In the genomic region with DNA sequence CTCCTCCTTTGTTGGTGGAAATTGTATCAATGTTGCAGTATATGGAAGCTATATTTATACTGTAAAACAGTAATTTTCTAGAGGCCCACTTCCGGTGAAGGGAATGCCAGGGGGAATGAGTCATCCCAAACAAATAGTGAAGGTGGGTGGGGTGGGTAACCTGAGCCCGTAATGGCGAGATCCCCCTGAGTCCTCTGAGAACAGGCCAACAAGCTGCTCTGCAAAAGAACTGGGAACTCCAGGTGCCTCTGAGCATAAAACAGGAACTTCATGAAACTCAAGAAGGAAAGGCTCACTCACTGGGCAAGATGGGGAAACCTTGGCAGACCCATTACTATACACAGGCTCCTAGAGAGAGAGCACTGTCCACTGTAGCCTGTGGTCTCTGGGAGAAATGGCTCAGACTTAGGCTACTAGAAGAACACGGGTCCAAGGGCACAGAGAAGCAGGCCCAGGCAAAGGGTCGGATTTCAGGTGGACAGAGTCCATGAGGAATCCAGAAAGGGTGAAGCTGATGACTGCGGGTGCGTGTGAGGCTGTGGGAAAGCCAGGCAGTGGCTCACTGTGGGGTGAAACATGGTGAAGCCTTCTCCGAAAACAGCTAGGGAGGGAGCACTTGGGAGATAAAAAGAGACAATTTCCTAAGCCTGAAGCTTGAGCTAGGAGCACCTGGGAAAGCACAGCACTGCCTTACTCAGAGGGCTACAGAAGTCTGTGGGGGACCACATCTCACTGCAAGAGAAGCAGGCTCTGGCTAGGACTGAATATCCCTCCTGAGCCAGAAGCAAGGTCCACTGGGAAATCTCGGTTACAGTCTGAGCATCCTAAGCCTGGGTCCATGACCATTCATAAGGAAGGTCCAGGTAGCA, we compare ENCODE assay signal across 10 cellular contexts. TPM values are rescaled to one million over a fixed set of nuclear protein-coding genes. Genes with fewer than 3 reads are reported as not detected.
DNase-seq lines count a peak whose midpoint lies in the region; ATAC-seq, FAIRE-seq and TF ChIP-seq lines count a peak whose summit lies in the region.
"Had no signal": no experiment of that assay in that cellular context is flagged by ENCODE, and none has a peak within 500 bp of the region (broad histone marks: within the 10 kb centered on the region; RNA-seq: fewer than 3 reads in every experiment).

No MANE protein-coding gene starts in this region.

- TF ChIP-seq CTCF in heart right ventricle (IDR thresholded peaks at IDR 0.05): no peak
- TF ChIP-seq CTCF in Panc1 (IDR thresholded peaks at IDR 0.05): no peak
- no peak for TF ChIP-seq CTCF in fibroblast of villous mesenchyme (IDR thresholded peaks at IDR 0.05; ENCODE audit: insufficient read depth, low read depth, low read length)

- H3K9me3 ChIP-seq in heart right ventricle: no peaks in the 10 kb centered on the region
- H3K9me3 ChIP-seq in Panc1 (ENCODE audit: control insufficient read depth, insufficient read depth, low read depth, low read length): no peaks in the 10 kb centered on the region

- H3K4me1 ChIP-seq in heart right ventricle (peaks cover 0 to 57% (median 41%) of the 10 kb centered on the region in 9 donors), Panc1 (ENCODE audit: control insufficient read depth, insufficient read depth, low read length) (peaks cover 11% of the 10 kb centered on the region)

- ATAC-seq in heart right ventricle: no peak
- ATAC-seq in left cardiac atrium: no peak
- ATAC-seq in Panc1: peak; percentile 70
- ATAC-seq in activated CD4-positive, CD25-positive, alpha-beta regulatory T cell treated with anti-CD3 and anti-CD28 coated beads, Interleukin-2, amount 50 U/mL, for 24 hours: no peak

- peak overlapping the region in 8 of 10 donors; percentile 11 to 86 (median 70) for H3K27ac ChIP-seq in heart right ventricle
- H3K27ac ChIP-seq in Panc1 (ENCODE audit: low read length): peak overlapping the region; percentile 62; the same call in 1 of the 2 replicates

- in situ Hi-C loops in Panc1 (cut with HindIII; ENCODE audit: low pct_unique_long_range_greater_than_20kb, low sequenced_read_pairs): no loop called here

- peak; percentile 40 for FAIRE-seq in urothelium cell line (lab: Jason Lieb, UNC)

- no peaks in the 10 kb centered on the region for H3K27me3 ChIP-seq in heart right ventricle
- no peaks in the 10 kb centered on the region for H3K27me3 ChIP-seq in Panc1 (ENCODE audit: control insufficient read depth, insufficient read depth, low read length)

- no peak for DNase-seq in heart right ventricle
- no peak for DNase-seq in left cardiac atrium
- no peak for DNase-seq in Panc1 (ENCODE audit: low read depth, low spot score)
- peak; percentile 54 for DNase-seq in fibroblast of villous mesenchyme (ENCODE audit: low read depth)
- peak; percentile 89 for DNase-seq in urothelium cell line (ENCODE audit: low spot score)
- no peak for DNase-seq in occipital lobe (lab: John Stamatoyannopoulos, UW)
- DNase-seq in stimulated activated CD4-positive, alpha-beta T cell treated with anti-CD3 and anti-CD28 coated beads, Interleukin-1b, Interleukin-23, amount 100 ng/mL, for 48 hours: no peak
- DNase-seq: CD4-positive, CD25-positive, alpha-beta regulatory T cell; cortex of kidney had no signal

- CTCF ChIA-PET in Panc1 (lab: Charles Lee): no interaction called here

- intact Hi-C loops in heart right ventricle (cut with DNase I): loop anchor here in 1 of 10 donors (5.0 kb wide), 1 partner anchor 33 kb away; no protein-coding TSS in a partner anchor
- intact Hi-C loops in left cardiac atrium (cut with DNase I): no loop called here
- intact Hi-C loops in Panc1 (cut with micrococcal nuclease; ENCODE audit: unreplicated experiment): no loop called here

- H3K36me3 ChIP-seq in heart right ventricle (peaks cover 0 to 64% (median 15%) of the 10 kb centered on the region in 9 donors), Panc1 (ENCODE audit: control insufficient read depth, insufficient read depth, low read length) (no peaks in the 10 kb centered on the region; the same call in 1 of the 2 replicates)

- POLR2A ChIA-PET in Panc1 (lab: Charles Lee): no interaction called here

- H3K4me3 ChIP-seq in heart right ventricle: no peak overlapping the region
- H3K4me3 ChIP-seq in Panc1 (ENCODE audit: low read depth in 2 of 2, low read length in 2 of 2): no peak overlapping the region
- H3K4me3 ChIP-seq in fibroblast of villous mesenchyme (ENCODE audit: low read depth, low read length): no peak overlapping the region

- 66 to 68% methylated on average over 9 of the region's 9 CpGs for WGBS in heart right ventricle, 2 donors

- no TSS peak for BruUV-seq in Panc1 (replicated peaks; lab: Mats Ljungman, UMichigan)

RNA-seq across cellular contexts. Expression of gene LARP6, which starts 19.8 kb away (rescaled TPM):
- total RNA-seq in heart right ventricle (10 to 100 TPM; 23.3 to 86.2 (median 40.0) TPM), left cardiac atrium (10 to 100 TPM; 34.4 to 47.2 TPM), Panc1 (2021; ENCODE audit: unreplicated experiment) (66.3 TPM), fibroblast of villous mesenchyme (36.7 and 46.7 TPM in 2 replicates), occipital lobe (21.5 TPM)
- 10 to 100 TPM; 22.8 to 34.8 TPM for polyA plus RNA-seq in heart right ventricle
- polyA plus RNA-seq in Panc1 (2012; ENCODE audit: insufficient read length): 69.8 TPM
- total RNA-seq: CD4-positive, CD25-positive, alpha-beta regulatory T cell had no signal
- polyA plus RNA-seq: CD4-positive, CD25-positive, alpha-beta regulatory T cell had no signal

RNA-seq across cellular contexts. Expression of gene THAP10, which starts 58.1 kb away (rescaled TPM):
- total RNA-seq in heart right ventricle (1 to 10 TPM; 3.0 to 7.0 (median 5.0) TPM), left cardiac atrium (1 to 10 TPM; 3.2 to 3.6 TPM), Panc1 (2021; ENCODE audit: unreplicated experiment) (6.7 TPM), fibroblast of villous mesenchyme (1.9 and 2.6 TPM in 2 replicates), occipital lobe (4.4 TPM)
- 1 to 10 TPM; 1.2 to 4.2 TPM for polyA plus RNA-seq in heart right ventricle
- 2.5 TPM for polyA plus RNA-seq in Panc1 (2012; ENCODE audit: insufficient read length)
- total RNA-seq: CD4-positive, CD25-positive, alpha-beta regulatory T cell had no signal
- polyA plus RNA-seq: CD4-positive, CD25-positive, alpha-beta regulatory T cell had no signal

RNA-seq across cellular contexts. Expression of gene LRRC49, which starts 58.5 kb away (rescaled TPM):
- total RNA-seq in heart right ventricle (100 to 1,000 TPM in 4 of 10 donors, 10 to 100 TPM in 6; 28.4 to 149 (median 78.9) TPM), left cardiac atrium (10 to 100 TPM; 33.0 to 33.1 TPM), Panc1 (2021; ENCODE audit: unreplicated experiment) (8.3 TPM), fibroblast of villous mesenchyme (10.3 and 14.2 TPM in 2 replicates), occipital lobe (173 TPM)
- 10 to 100 TPM in 1 of 2 donors, 1 to 10 TPM in 1; 9.7 to 59.1 TPM for polyA plus RNA-seq in heart right ventricle
- 3.3 TPM for polyA plus RNA-seq in Panc1 (2012; ENCODE audit: insufficient read length)
- total RNA-seq: CD4-positive, CD25-positive, alpha-beta regulatory T cell had no signal

Comparison
In these comparisons a context has a peak if more than half of its experiments do, and no peak if none do; other contexts are left out.
1. DNase-seq: peak in fibroblast of villous mesenchyme (single experiment) and urothelium cell line (single experiment); none in heart right ventricle (0 of 2), left cardiac atrium (single experiment), Panc1 (single experiment), occipital lobe (single experiment) and stimulated activated CD4-positive, alpha-beta T cell treated with anti-CD3 and anti-CD28 coated beads, Interleukin-1b, Interleukin-23, amount 100 ng/mL, for 48 hours (single experiment).